1 cellular context compared by ENCODE assay signal in genomic region chr19:7907122-7907521, GRCh38.
A peak's percentile ranks its signal among the peaks of the same experiment; 100 is the strongest.
TF ChIP-seq lines count a peak whose summit lies in the region.

No MANE protein-coding gene starts in this region.

TF ChIP-seq in GM12878, 131 proteins besides CTCF, POLR2A, EP300 and RAD21:
- TF ChIP-seq NR2F1 (conservative IDR thresholded peaks at IDR 0.05) (no peak), TCF7 (IDR thresholded peaks at IDR 0.05; ENCODE audit: borderline replicate concordance) (no peak), PBX3 (IDR thresholded peaks at IDR 0.05; ENCODE audit: insufficient replicate concordance, low read depth, low read length) (no peak), ATF3 (IDR thresholded peaks at IDR 0.05; ENCODE audit: borderline replicate concordance, extremely low read depth, low read depth, low read length) (no peak), USF2 (IDR thresholded peaks at IDR 0.05; ENCODE audit: borderline replicate concordance, low read depth, low read length) (no peak), ATF2 (IDR thresholded peaks at IDR 0.05; ENCODE audit: low read length) (no peak), PRDM15 (CRISPR knock-in tag; IDR thresholded peaks at IDR 0.05) (no peak), SIN3A (IDR thresholded peaks at IDR 0.05; ENCODE audit: low read depth, low read length) (no peak), ATF7 (IDR thresholded peaks at IDR 0.05; ENCODE audit: low read depth) (no peak), RELA (IDR thresholded peaks at IDR 0.05; ENCODE audit: borderline replicate concordance, partially characterized antibody) (no peak), ZNF274 (IDR thresholded peaks at IDR 0.05; ENCODE audit: insufficient read depth, insufficient read length) (no peak), SUPT20H (IDR thresholded peaks at IDR 0.05; ENCODE audit: borderline replicate concordance, control insufficient read depth, low read depth, low read length) (no peak), POLR2AphosphoS5 (IDR thresholded peaks at IDR 0.05; ENCODE audit: low read length) (0 out of 2 replicates have a peak, but pooled peaks have one; percentile 36), CUX1 (IDR thresholded peaks at IDR 0.05; ENCODE audit: insufficient replicate concordance, low read depth, low read length) (no peak), STAT1 (conservative IDR thresholded peaks at IDR 0.05) (no peak), BCL3 (IDR thresholded peaks at IDR 0.05; ENCODE audit: borderline replicate concordance, insufficient read depth, low read depth, low read length, poor library complexity, severe bottlenecking) (peak; percentile 96)
